9 cellular contexts compared by ENCODE assay signal in genomic region chr5:140261403-140262171, GRCh38. TPM values are rescaled to one million over a fixed set of nuclear protein-coding genes. Genes with fewer than 3 reads are reported as not detected.
DNase-seq lines count a peak whose midpoint lies in the region; FAIRE-seq and TF ChIP-seq lines count a peak whose summit lies in the region.
"Had no signal": no experiment of that assay in that cellular context is flagged by ENCODE, and none has a peak within 500 bp of the region (broad histone marks: within the 10 kb centered on the region; RNA-seq: fewer than 3 reads in every experiment).

No MANE protein-coding gene starts in this region.

- intact Hi-C loops in kidney (cut with DNase I) = no loop called here

- peak overlapping the region in 1 of 2 donors; percentile 63 for H3K9ac ChIP-seq in kidney (ENCODE audit: low read length in 2 of 2)

- DNase-seq in SIG-M5 treated with dmso at 0.1 percent for 504 hours (lab: John Stamatoyannopoulos, UW; ENCODE audit: unreplicated experiment) (peak; percentile 55), SIG-M5 (lab: John Stamatoyannopoulos, UW) (no peak), NCI-H774 (lab: John Stamatoyannopoulos, UW) (peak; percentile 67), bronchial epithelial cell (ENCODE audit: low read depth) (peak; percentile 90), kidney (peak; percentile 86), stromal cell of bone marrow (ENCODE audit: low read depth) (peak; percentile 83), NCI-H1694 treated with DMSO at 0.1 percent for 48 hours (lab: John Stamatoyannopoulos, UW) (no peak)
- no peak for DNase-seq in NK-92 treated with Interleukin-12 subunit alpha and Interleukin-12 subunit beta, amount 100 ng/mL, for 24 hours (lab: John Stamatoyannopoulos, UW)
- DNase-seq: DND-41 had no signal

- no peak for FAIRE-seq in bronchial epithelial cell (lab: Jason Lieb, UNC)
- peak; percentile 32 for FAIRE-seq in kidney (lab: Jason Lieb, UNC)

- H3K36me3 ChIP-seq in bronchial epithelial cell (ENCODE audit: control insufficient read depth, insufficient read depth, low read length) (no peaks in the 10 kb centered on the region), kidney (ENCODE audit: control insufficient read depth in 1 of 2, insufficient read depth in 2 of 2, low read length in 2 of 2) (no peaks in the 10 kb centered on the region)

- TF ChIP-seq CTCF in bronchial epithelial cell (IDR thresholded peaks at IDR 0.05; ENCODE audit: insufficient read depth, low read length, severe bottlenecking) = no peak
- TF ChIP-seq CTCF in kidney (IDR thresholded peaks at IDR 0.05; ENCODE audit: borderline replicate concordance, extremely low read depth, insufficient read depth) = no peak

- H3K4me3 ChIP-seq in bronchial epithelial cell (ENCODE audit: low read depth, low read length) (no peak overlapping the region), kidney (ENCODE audit: low read length in 2 of 2) (peak overlapping the region; percentile 31 to 34)

- H3K4me1 ChIP-seq in kidney (ENCODE audit: control insufficient read depth in 1 of 2, insufficient read depth in 1 of 2, low read depth in 1 of 2, low read length in 2 of 2) = peaks cover 4 to 18% of the 10 kb centered on the region in 2 donors

- peaks cover 0 to 3% of the 10 kb centered on the region in 2 donors for H3K9me3 ChIP-seq in kidney (ENCODE audit: control insufficient read depth in 1 of 2, low read length in 2 of 2)

- H3K27me3 ChIP-seq in bronchial epithelial cell (ENCODE audit: control insufficient read depth, insufficient read depth, low read length) = no peaks in the 10 kb centered on the region

- peak overlapping the region; percentile 66 to 85 for H3K27ac ChIP-seq in kidney (ENCODE audit: low read depth in 2 of 2, low read length in 2 of 2)

RNA-seq across cellular contexts. Expression of gene PFDN1, which starts 41.3 kb away (rescaled TPM):
- total RNA-seq in bronchial epithelial cell = 34.5 and 38.1 TPM in 2 replicates
- 48.9 TPM for total RNA-seq in kidney
- 85.8 TPM for polyA plus RNA-seq in kidney (ENCODE audit: insufficient read depth, low read depth, low replicate concordance)

Comparison
In these comparisons a context has a peak if more than half of its experiments do, and no peak if none do; other contexts are left out.
1. DNase-seq: peak in SIG-M5 treated with dmso at 0.1 percent for 504 hours (single experiment), NCI-H774 (single experiment), bronchial epithelial cell (single experiment), kidney (single experiment) and stromal cell of bone marrow (single experiment); none in SIG-M5 (single experiment), NK-92 treated with Interleukin-12 subunit alpha and Interleukin-12 subunit beta, amount 100 ng/mL, for 24 hours (single experiment) and NCI-H1694 treated with DMSO at 0.1 percent for 48 hours (single experiment).